ENCODE assay signal across 21 cellular contexts in the genomic region with DNA sequence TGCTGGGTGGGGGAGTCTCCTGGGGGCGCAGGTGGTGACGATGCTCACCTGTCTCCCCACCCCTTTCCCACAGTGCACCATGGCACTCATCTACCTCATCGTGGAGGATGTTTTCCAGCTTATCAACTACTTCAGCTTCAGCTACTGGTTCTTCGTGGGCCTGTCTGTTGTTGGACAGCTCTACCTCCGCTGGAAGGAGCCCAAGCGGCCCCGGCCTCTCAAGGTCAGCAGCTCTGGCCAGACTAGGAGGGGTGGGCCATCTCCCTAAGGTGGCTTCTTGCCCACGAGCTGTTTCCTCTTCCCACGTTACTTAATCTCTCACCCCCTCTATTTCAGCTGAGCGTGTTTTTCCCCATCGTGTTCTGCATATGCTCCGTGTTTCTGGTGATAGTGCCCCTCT. TPM values are rescaled to one million over a fixed set of nuclear protein-coding genes. Genes with fewer than 3 reads are reported as not detected.
DNase-seq lines count a peak whose midpoint lies in the region; ATAC-seq and TF ChIP-seq lines count a peak whose summit lies in the region.
"Had no signal": no experiment of that assay in that cellular context is flagged by ENCODE, and none has a peak within 500 bp of the region (broad histone marks: within the 10 kb centered on the region; RNA-seq: fewer than 3 reads in every experiment).

No MANE protein-coding gene starts in this region.

- no peaks in the 10 kb centered on the region for H3K27me3 Mint-ChIP-seq in activated T-helper 2 cell treated with anti-CD3 and anti-CD28 coated beads, Interferon-gamma antibody, Interleukin-2, Interleukin-4, amounts not matched to agents 10 μg/mL and 5 μg/mL and 100 μg/mL, durations not matched to agents 14 hours and 24 hours and 36 hours (ENCODE audit: low read depth)
- no peaks in the 10 kb centered on the region for H3K27me3 Mint-ChIP-seq in stimulated activated memory B cell treated with anti-CD40 and anti-IgM and Interleukin-4, amounts not matched to agents 10 μg/mL and 1 μg/mL and 100 μg/mL, for 72 hours
- no peaks in the 10 kb centered on the region for H3K27me3 Mint-ChIP-seq in activated CD8-positive, alpha-beta memory T cell treated with anti-CD3 and anti-CD28 coated beads, Interleukin-2, amount 10 ng/mL, durations not matched to agents 7 days and 5 days
- H3K27me3 Mint-ChIP-seq: activated naive CD4-positive, alpha-beta T cell treated with anti-CD3 and anti-CD28 coated beads, Interleukin-2, amount 50 U/mL, for 24 hours had no signal

- H3K36me3 Mint-ChIP-seq in activated naive CD4-positive, alpha-beta T cell treated with anti-CD3 and anti-CD28 coated beads, Interleukin-2, amount 50 U/mL, for 72 hours, result peaks cover 11% of the 10 kb centered on the region in 2 donors
- peaks cover 92% of the 10 kb centered on the region for H3K36me3 Mint-ChIP-seq in activated T-helper 2 cell treated with anti-CD3 and anti-CD28 coated beads, Interferon-gamma antibody, Interleukin-2, Interleukin-4, amounts not matched to agents 10 μg/mL and 5 μg/mL and 100 μg/mL, durations not matched to agents 14 hours and 24 hours and 36 hours (ENCODE audit: low read depth)
- H3K36me3 Mint-ChIP-seq in stimulated activated memory B cell treated with anti-CD40 and anti-IgM and Interleukin-4, amounts not matched to agents 10 μg/mL and 1 μg/mL and 100 μg/mL, for 72 hours, result peaks cover 79% of the 10 kb centered on the region
- peaks cover 56% of the 10 kb centered on the region for H3K36me3 Mint-ChIP-seq in activated CD8-positive, alpha-beta memory T cell treated with anti-CD3 and anti-CD28 coated beads, Interleukin-2, amount 10 ng/mL, durations not matched to agents 7 days and 5 days

- no peak for TF ChIP-seq POLR2A in prostate gland (IDR thresholded peaks at IDR 0.05)

- WGBS in heart right ventricle, 2 donors, result 42 to 47% methylated on average over 12 of the region's 12 CpGs
- WGBS in prostate gland, result 84% methylated on average over 12 of the region's 12 CpGs

- ATAC-seq in activated naive CD4-positive, alpha-beta T cell treated with anti-CD3 and anti-CD28 coated beads, Interleukin-2, amount 50 U/mL, for 72 hours, result no peak
- peak; percentile 16 to 64 (median 52) for ATAC-seq in heart right ventricle
- ATAC-seq in stimulated activated memory B cell treated with anti-CD40 and anti-IgM and Interleukin-4, amounts not matched to agents 10 μg/mL and 1 μg/mL and 100 μg/mL, for 72 hours, result no peak
- ATAC-seq in activated CD8-positive, alpha-beta memory T cell treated with anti-CD3 and anti-CD28 coated beads, Interleukin-2, amount 10 ng/mL, durations not matched to agents 7 days and 5 days, result no peak
- ATAC-seq: GM23338 had no signal

- no peak overlapping the region for H3K4me3 Mint-ChIP-seq in activated T-helper 2 cell treated with anti-CD3 and anti-CD28 coated beads, Interferon-gamma antibody, Interleukin-2, Interleukin-4, amounts not matched to agents 10 μg/mL and 5 μg/mL and 100 μg/mL, durations not matched to agents 14 hours and 24 hours and 36 hours (ENCODE audit: low read depth)
- H3K4me3 Mint-ChIP-seq in stimulated activated memory B cell treated with anti-CD40 and anti-IgM and Interleukin-4, amounts not matched to agents 10 μg/mL and 1 μg/mL and 100 μg/mL, for 72 hours, result no peak overlapping the region
- no peak overlapping the region for H3K4me3 Mint-ChIP-seq in activated CD8-positive, alpha-beta memory T cell treated with anti-CD3 and anti-CD28 coated beads, Interleukin-2, amount 10 ng/mL, durations not matched to agents 7 days and 5 days
- H3K4me3 Mint-ChIP-seq: activated naive CD4-positive, alpha-beta T cell treated with anti-CD3 and anti-CD28 coated beads, Interleukin-2, amount 50 U/mL, for 24 hours; brain; GM23338 had no signal

- DNase-seq in activated naive CD4-positive, alpha-beta T cell treated with anti-CD3 and anti-CD28 coated beads, Interleukin-2, amount 50 U/mL, for 72 hours (ENCODE audit: low spot score in 2 of 2), result no peak
- no peak for DNase-seq in activated naive CD4-positive, alpha-beta T cell (lab: John Stamatoyannopoulos, UW)
- DNase-seq in activated T-helper 2 cell treated with anti-CD3 and anti-CD28 coated beads, Interferon-gamma antibody, Interleukin-2, Interleukin-4, amounts not matched to agents 10 μg/mL and 5 μg/mL and 100 μg/mL, durations not matched to agents 14 hours and 24 hours and 36 hours (ENCODE audit: low spot score), result no peak
- DNase-seq in heart right ventricle, result peak; percentile 45 to 51
- no peak for DNase-seq in NCI-H2029 treated with DMSO at 0.1 percent for 48 hours (lab: John Stamatoyannopoulos, UW)
- no peak for DNase-seq in prostate gland (ENCODE audit: low spot score)
- DNase-seq in activated CD8-positive, alpha-beta memory T cell treated with anti-CD3 and anti-CD28 coated beads, Interleukin-2, amount 10 ng/mL, durations not matched to agents 7 days and 5 days, result no peak
- DNase-seq: activated CD4-positive, alpha-beta T cell treated with anti-CD3 and anti-CD28 coated beads, Interleukin-2, amount 50 U/mL, for 1 hour; IMR-90; NCI-H1417; NCI-H446 treated with DMSO at 0.1 percent for 48 hours; NK-92 treated with Interleukin-12 subunit alpha and Interleukin-12 subunit beta, amount 100 ng/mL, for 24 hours; stimulated activated CD4-positive, alpha-beta T cell treated with anti-CD3 and anti-CD28 coated beads, Interleukin-12 subunit alpha, Interleukin-12 subunit beta, amount 100 ng/mL, for 4 hours had no signal

- no peaks in the 10 kb centered on the region for H3K9me3 Mint-ChIP-seq in activated naive CD4-positive, alpha-beta T cell treated with anti-CD3 and anti-CD28 coated beads, Interleukin-2, amount 50 U/mL, for 72 hours
- no peaks in the 10 kb centered on the region for H3K9me3 Mint-ChIP-seq in activated T-helper 2 cell treated with anti-CD3 and anti-CD28 coated beads, Interferon-gamma antibody, Interleukin-2, Interleukin-4, amounts not matched to agents 10 μg/mL and 5 μg/mL and 100 μg/mL, durations not matched to agents 14 hours and 24 hours and 36 hours
- no peaks in the 10 kb centered on the region for H3K9me3 Mint-ChIP-seq in stimulated activated memory B cell treated with anti-CD40 and anti-IgM and Interleukin-4, amounts not matched to agents 10 μg/mL and 1 μg/mL and 100 μg/mL, for 72 hours
- no peaks in the 10 kb centered on the region for H3K9me3 Mint-ChIP-seq in activated CD8-positive, alpha-beta memory T cell treated with anti-CD3 and anti-CD28 coated beads, Interleukin-2, amount 10 ng/mL, durations not matched to agents 7 days and 5 days (ENCODE audit: low read depth)
- H3K9me3 Mint-ChIP-seq: activated naive CD4-positive, alpha-beta T cell treated with anti-CD3 and anti-CD28 coated beads, Interleukin-2, amount 50 U/mL, for 24 hours; brain; GM23338 had no signal

- intact Hi-C loops in activated T-helper 2 cell treated with anti-CD3 and anti-CD28 coated beads, Interferon-gamma antibody, Interleukin-2, Interleukin-4, amounts not matched to agents 10 μg/mL and 5 μg/mL and 100 μg/mL, durations not matched to agents 14 hours and 24 hours and 36 hours (cut with micrococcal nuclease), result no loop called here
- intact Hi-C loops in heart right ventricle (cut with DNase I) (loop anchor here in 2 of 10 donors (5.0 kb wide), 1 partner anchor 34 kb away; a partner anchor contains a TSS), prostate gland (cut with DNase I) (no loop called here)

- H3K4me3 ChIP-seq in heart right ventricle (no peak overlapping the region), prostate gland (no peak overlapping the region)
- H3K4me3 ChIP-seq: GM23338, suprapubic skin, vagina had no signal

- CTCF ChIA-PET in activated CD8-positive, alpha-beta memory T cell treated with anti-CD3 and anti-CD28 coated beads, Interleukin-2, amount 10 ng/mL, durations not matched to agents 7 days and 5 days (lab: Charles Lee), result interaction anchor here (4.2 kb wide), 1 partner anchor 34 kb away, joined by 44 read pairs; a partner anchor contains a TSS

- peak overlapping the region in 9 of 10 donors; percentile 19 to 82 (median 49) for H3K27ac ChIP-seq in heart right ventricle
- H3K27ac ChIP-seq in prostate gland, result no peak overlapping the region
- H3K27ac ChIP-seq: suprapubic skin, vagina, VCaP had no signal

- H3K4me1 Mint-ChIP-seq in activated T-helper 2 cell treated with anti-CD3 and anti-CD28 coated beads, Interferon-gamma antibody, Interleukin-2, Interleukin-4, amounts not matched to agents 10 μg/mL and 5 μg/mL and 100 μg/mL, durations not matched to agents 14 hours and 24 hours and 36 hours (ENCODE audit: low read depth), result peaks cover 19% of the 10 kb centered on the region
- H3K4me1 Mint-ChIP-seq in stimulated activated memory B cell treated with anti-CD40 and anti-IgM and Interleukin-4, amounts not matched to agents 10 μg/mL and 1 μg/mL and 100 μg/mL, for 72 hours, result peaks cover 18% of the 10 kb centered on the region
- H3K4me1 Mint-ChIP-seq in activated CD8-positive, alpha-beta memory T cell treated with anti-CD3 and anti-CD28 coated beads, Interleukin-2, amount 10 ng/mL, durations not matched to agents 7 days and 5 days, result peaks cover 12% of the 10 kb centered on the region

- H3K4me1 ChIP-seq in heart right ventricle (peaks cover 0 to 68% (median 50%) of the 10 kb centered on the region in 9 donors), prostate gland (replicated peaks) (no peaks in the 10 kb centered on the region)

- peak overlapping the region; percentile 75 to 78 for H3K27ac Mint-ChIP-seq in activated naive CD4-positive, alpha-beta T cell treated with anti-CD3 and anti-CD28 coated beads, Interleukin-2, amount 50 U/mL, for 72 hours
- peak overlapping the region; percentile 29 for H3K27ac Mint-ChIP-seq in activated T-helper 2 cell treated with anti-CD3 and anti-CD28 coated beads, Interferon-gamma antibody, Interleukin-2, Interleukin-4, amounts not matched to agents 10 μg/mL and 5 μg/mL and 100 μg/mL, durations not matched to agents 14 hours and 24 hours and 36 hours
- peak overlapping the region; percentile 42 for H3K27ac Mint-ChIP-seq in stimulated activated memory B cell treated with anti-CD40 and anti-IgM and Interleukin-4, amounts not matched to agents 10 μg/mL and 1 μg/mL and 100 μg/mL, for 72 hours
- no peak overlapping the region for H3K27ac Mint-ChIP-seq in activated CD8-positive, alpha-beta memory T cell treated with anti-CD3 and anti-CD28 coated beads, Interleukin-2, amount 10 ng/mL, durations not matched to agents 7 days and 5 days

- H3K9me3 ChIP-seq in heart right ventricle (no peaks in the 10 kb centered on the region), prostate gland (no peaks in the 10 kb centered on the region)
- H3K9me3 ChIP-seq: neutrophil, suprapubic skin, vagina had no signal

- TF ChIP-seq CTCF in heart right ventricle (IDR thresholded peaks at IDR 0.05), result no peak
- TF ChIP-seq CTCF in prostate gland (IDR thresholded peaks at IDR 0.05), result no peak

- H3K36me3 ChIP-seq in heart right ventricle (peaks cover 0 to 98% (median 83%) of the 10 kb centered on the region in 9 donors), prostate gland (no peaks in the 10 kb centered on the region)

- H3K27me3 ChIP-seq in heart right ventricle (no peaks in the 10 kb centered on the region), prostate gland (replicated peaks; ENCODE audit: insufficient read depth) (no peaks in the 10 kb centered on the region)
- H3K27me3 ChIP-seq: neutrophil, suprapubic skin, vagina had no signal

RNA-seq across cellular contexts. Expression of a gene that starts 14.5 kb away (rescaled TPM):
- 10 to 100 TPM; 21.4 to 29.6 TPM for total RNA-seq in activated naive CD4-positive, alpha-beta T cell treated with anti-CD3 and anti-CD28 coated beads, Interleukin-2, amount 50 U/mL, for 72 hours
- total RNA-seq in activated T-helper 2 cell treated with anti-CD3 and anti-CD28 coated beads, Interferon-gamma antibody, Interleukin-2, Interleukin-4, amounts not matched to agents 10 μg/mL and 5 μg/mL and 100 μg/mL, durations not matched to agents 14 hours and 24 hours and 36 hours, result 24.7 and 26.7 TPM in 2 replicates
- 10 to 100 TPM in 9 of 10 donors, 1 to 10 TPM in 1; 9.9 to 14.4 (median 12.8) TPM for total RNA-seq in heart right ventricle
- 1 to 10 TPM; 7.3 to 9.6 TPM for polyA plus RNA-seq in heart right ventricle
- total RNA-seq in prostate gland, result 10 to 100 TPM in 1 of 2 donors, 1 to 10 TPM in 1; 10.0 to 23.6 TPM
- total RNA-seq in activated CD8-positive, alpha-beta memory T cell treated with anti-CD3 and anti-CD28 coated beads, Interleukin-2, amount 10 ng/mL, durations not matched to agents 7 days and 5 days, result 10 to 100 TPM; 29.8 to 30.8 TPM

RNA-seq across cellular contexts. Expression of a gene that starts 14.5 kb away (rescaled TPM):
- total RNA-seq in activated naive CD4-positive, alpha-beta T cell treated with anti-CD3 and anti-CD28 coated beads, Interleukin-2, amount 50 U/mL, for 72 hours, result 10 to 100 TPM; 33.7 to 80.2 TPM
- 80.5 and 90.7 TPM in 2 replicates for total RNA-seq in activated T-helper 2 cell treated with anti-CD3 and anti-CD28 coated beads, Interferon-gamma antibody, Interleukin-2, Interleukin-4, amounts not matched to agents 10 μg/mL and 5 μg/mL and 100 μg/mL, durations not matched to agents 14 hours and 24 hours and 36 hours
- total RNA-seq in heart right ventricle (10 to 100 TPM; 22.0 to 39.2 (median 30.7) TPM), prostate gland (10 to 100 TPM; 45.2 to 77.9 TPM)
- 10 to 100 TPM; 18.1 to 57.8 TPM for polyA plus RNA-seq in heart right ventricle
- total RNA-seq in activated CD8-positive, alpha-beta memory T cell treated with anti-CD3 and anti-CD28 coated beads, Interleukin-2, amount 10 ng/mL, durations not matched to agents 7 days and 5 days, result 10 to 100 TPM; 60.9 to 73.9 TPM

RNA-seq across cellular contexts. Expression of a gene that starts 32.0 kb away (rescaled TPM):
- total RNA-seq in activated naive CD4-positive, alpha-beta T cell treated with anti-CD3 and anti-CD28 coated beads, Interleukin-2, amount 50 U/mL, for 72 hours, result 10 to 100 TPM; 69.0 to 97.7 TPM
- total RNA-seq in activated T-helper 2 cell treated with anti-CD3 and anti-CD28 coated beads, Interferon-gamma antibody, Interleukin-2, Interleukin-4, amounts not matched to agents 10 μg/mL and 5 μg/mL and 100 μg/mL, durations not matched to agents 14 hours and 24 hours and 36 hours, result 107 and 108 TPM in 2 replicates
- total RNA-seq in heart right ventricle, result 10 to 100 TPM; 28.4 to 59.2 (median 42.4) TPM
- polyA plus RNA-seq in heart right ventricle, result 10 to 100 TPM; 22.6 to 85.6 TPM
- 10 to 100 TPM; 12.8 to 30.5 TPM for total RNA-seq in prostate gland
- total RNA-seq in activated CD8-positive, alpha-beta memory T cell treated with anti-CD3 and anti-CD28 coated beads, Interleukin-2, amount 10 ng/mL, durations not matched to agents 7 days and 5 days, result 10 to 100 TPM; 73.3 to 99.5 TPM

RNA-seq across cellular contexts. Expression of a gene that starts 51.1 kb away (rescaled TPM):
- 1 to 10 TPM; 9.7 to 9.8 TPM for total RNA-seq in activated naive CD4-positive, alpha-beta T cell treated with anti-CD3 and anti-CD28 coated beads, Interleukin-2, amount 50 U/mL, for 72 hours
- total RNA-seq in activated T-helper 2 cell treated with anti-CD3 and anti-CD28 coated beads, Interferon-gamma antibody, Interleukin-2, Interleukin-4, amounts not matched to agents 10 μg/mL and 5 μg/mL and 100 μg/mL, durations not matched to agents 14 hours and 24 hours and 36 hours, result 9.0 and 10.3 TPM in 2 replicates
- 10 to 100 TPM; 31.0 to 62.1 (median 44.0) TPM for total RNA-seq in heart right ventricle
- polyA plus RNA-seq in heart right ventricle, result 10 to 100 TPM; 33.1 to 33.7 TPM
- total RNA-seq in prostate gland, result 10 to 100 TPM; 15.7 to 39.5 TPM
- 1 to 10 TPM; 8.4 to 9.3 TPM for total RNA-seq in activated CD8-positive, alpha-beta memory T cell treated with anti-CD3 and anti-CD28 coated beads, Interleukin-2, amount 10 ng/mL, durations not matched to agents 7 days and 5 days

Comparison
In these comparisons a context has a peak if more than half of its experiments do, and no peak if none do; other contexts are left out.
1. ATAC-seq: peak in heart right ventricle (8 of 8); none in activated naive CD4-positive, alpha-beta T cell treated with anti-CD3 and anti-CD28 coated beads, Interleukin-2, amount 50 U/mL, for 72 hours (0 of 2), stimulated activated memory B cell treated with anti-CD40 and anti-IgM and Interleukin-4, amounts not matched to agents 10 μg/mL and 1 μg/mL and 100 μg/mL, for 72 hours (single experiment) and activated CD8-positive, alpha-beta memory T cell treated with anti-CD3 and anti-CD28 coated beads, Interleukin-2, amount 10 ng/mL, durations not matched to agents 7 days and 5 days (single experiment).
2. DNase-seq: peak in heart right ventricle (2 of 2); none in activated naive CD4-positive, alpha-beta T cell treated with anti-CD3 and anti-CD28 coated beads, Interleukin-2, amount 50 U/mL, for 72 hours (0 of 2), activated naive CD4-positive, alpha-beta T cell (0 of 4), activated T-helper 2 cell treated with anti-CD3 and anti-CD28 coated beads, Interferon-gamma antibody, Interleukin-2, Interleukin-4, amounts not matched to agents 10 μg/mL and 5 μg/mL and 100 μg/mL, durations not matched to agents 14 hours and 24 hours and 36 hours (single experiment), NCI-H2029 treated with DMSO at 0.1 percent for 48 hours (single experiment), prostate gland (single experiment) and activated CD8-positive, alpha-beta memory T cell treated with anti-CD3 and anti-CD28 coated beads, Interleukin-2, amount 10 ng/mL, durations not matched to agents 7 days and 5 days (single experiment).
3. H3K27ac ChIP-seq: peak in heart right ventricle (9 of 10); none in prostate gland (0 of 2).